ENCODE assay signal across 1 cellular context in the genomic region with DNA sequence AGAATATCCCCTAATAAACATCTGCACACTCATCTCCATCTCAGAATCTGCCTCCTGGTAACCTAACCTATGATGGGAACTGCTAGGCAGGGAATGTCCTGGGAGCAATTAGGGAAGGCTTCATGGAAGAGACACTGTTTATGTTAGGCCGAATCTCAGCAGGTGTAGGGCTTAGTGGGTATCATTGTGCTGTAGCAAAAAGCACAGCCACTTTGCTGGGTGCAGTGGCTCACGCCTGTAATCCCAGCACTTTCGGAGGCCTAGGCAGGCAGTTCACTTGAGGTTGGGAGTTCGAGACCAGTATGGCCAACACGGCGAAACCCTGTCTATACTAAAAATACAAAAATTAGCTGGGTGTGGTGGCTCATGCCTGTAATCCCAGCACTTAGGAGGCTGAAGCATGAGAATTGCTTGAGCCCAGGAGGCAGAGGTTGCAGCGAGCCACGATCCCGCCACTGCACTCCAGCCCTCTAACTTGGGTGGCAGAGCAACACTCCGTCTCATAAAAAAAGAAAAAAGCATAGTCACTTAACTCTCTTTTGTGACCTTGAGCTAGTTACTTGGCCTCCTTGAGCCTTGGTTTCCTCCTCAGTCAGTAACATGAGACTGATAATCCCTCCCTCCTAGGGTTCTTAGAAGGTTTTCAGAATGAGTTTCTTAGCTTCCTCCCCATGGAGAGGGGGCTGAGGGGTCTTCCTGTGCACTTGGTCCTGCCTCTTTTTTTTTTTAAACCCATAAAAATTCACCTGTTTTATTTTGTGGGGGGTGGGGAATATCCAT.
TF ChIP-seq lines count a peak whose summit lies in the region.

No MANE protein-coding gene starts in this region.

TF ChIP-seq in HepG2, 621 proteins besides CTCF, POLR2A, EP300 and RAD21 (continued from another document and continues in another):
- TF ChIP-seq SPEN (CRISPR knock-in tag; IDR thresholded peaks at IDR 0.05; ENCODE audit: low read depth) (0 out of 2 replicates have a peak, but pooled peaks have one; percentile 24), HOXA3 (CRISPR knock-in tag; IDR thresholded peaks at IDR 0.05) (no peak), KAT7 (CRISPR knock-in tag; IDR thresholded peaks at IDR 0.05; ENCODE audit: borderline replicate concordance) (no peak), ZKSCAN8 (CRISPR knock-in tag; IDR thresholded peaks at IDR 0.05; ENCODE audit: borderline replicate concordance) (0 out of 2 replicates have a peak, but pooled peaks have one; percentile 60), CREB1 (IDR thresholded peaks at IDR 0.05) (no peak), CREB1 (CRISPR knock-in tag; IDR thresholded peaks at IDR 0.05) (no peak; the same call in 1 of the 2 replicates), ZHX2 (IDR thresholded peaks at IDR 0.05; ENCODE audit: low read depth) (no peak), ZHX2 (CRISPR knock-in tag; IDR thresholded peaks at IDR 0.05; ENCODE audit: borderline replicate concordance) (no peak), ZSCAN12 (CRISPR knock-in tag; IDR thresholded peaks at IDR 0.05) (no peak), ZNF124 (CRISPR knock-in tag; IDR thresholded peaks at IDR 0.05) (no peak), ZNF12 (CRISPR knock-in tag; IDR thresholded peaks at IDR 0.05) (no peak), HES4 (CRISPR knock-in tag; IDR thresholded peaks at IDR 0.05; ENCODE audit: borderline replicate concordance) (no peak), ZNF367 (CRISPR knock-in tag; IDR thresholded peaks at IDR 0.05; ENCODE audit: borderline replicate concordance) (no peak), ZNF326 (CRISPR knock-in tag; IDR thresholded peaks at IDR 0.05; ENCODE audit: borderline replicate concordance) (peak; percentile 83), ZMYM2 (CRISPR knock-in tag; IDR thresholded peaks at IDR 0.05) (no peak), ZMAT5 (CRISPR knock-in tag; IDR thresholded peaks at IDR 0.05; ENCODE audit: borderline replicate concordance, low read depth) (no peak), KLF15 (CRISPR knock-in tag; IDR thresholded peaks at IDR 0.05; ENCODE audit: borderline replicate concordance) (no peak), KDM3A (CRISPR knock-in tag; IDR thresholded peaks at IDR 0.05; ENCODE audit: low read depth) (no peak), ZNF512B (CRISPR knock-in tag; IDR thresholded peaks at IDR 0.05; ENCODE audit: borderline replicate concordance) (no peak), RAD51 (IDR thresholded peaks at IDR 0.05; ENCODE audit: borderline replicate concordance) (no peak), ZFP37 (CRISPR knock-in tag; IDR thresholded peaks at IDR 0.05; ENCODE audit: borderline replicate concordance) (0 out of 2 replicates have a peak, but pooled peaks have one; percentile 23), RBAK (CRISPR knock-in tag; IDR thresholded peaks at IDR 0.05) (no peak), THAP11 (CRISPR knock-in tag; IDR thresholded peaks at IDR 0.05) (no peak), ZC3H13 (CRISPR knock-in tag; IDR thresholded peaks at IDR 0.05) (peak; percentile 100), AKAP8 (CRISPR knock-in tag; IDR thresholded peaks at IDR 0.05) (peak; percentile 88; the same call in 1 of the 2 replicates), RARG (CRISPR knock-in tag; IDR thresholded peaks at IDR 0.05; ENCODE audit: low read depth) (no peak), SMYD3 (CRISPR knock-in tag; IDR thresholded peaks at IDR 0.05) (no peak), ZNF567 (CRISPR knock-in tag; IDR thresholded peaks at IDR 0.05; ENCODE audit: borderline replicate concordance) (no peak), TRAFD1 (CRISPR knock-in tag; IDR thresholded peaks at IDR 0.05; ENCODE audit: borderline replicate concordance) (no peak), ZNF768 (CRISPR knock-in tag; IDR thresholded peaks at IDR 0.05) (no peak), ZBTB21 (CRISPR knock-in tag; IDR thresholded peaks at IDR 0.05) (no peak), RARA (CRISPR knock-in tag; IDR thresholded peaks at IDR 0.05) (0 out of 2 replicates have a peak, but pooled peaks have one; percentile 7), JUND (CRISPR knock-in tag; IDR thresholded peaks at IDR 0.05) (no peak), ZNF749 (CRISPR knock-in tag; IDR thresholded peaks at IDR 0.05; ENCODE audit: borderline replicate concordance) (no peak), CCAR2 (optimal IDR thresholded peaks at IDR 0.05; ENCODE audit: low read depth, low read length) (no peak), NCOR1 (IDR thresholded peaks at IDR 0.05; ENCODE audit: borderline replicate concordance, low read length) (no peak)
- TF ChIP-seq, protein P1, sequence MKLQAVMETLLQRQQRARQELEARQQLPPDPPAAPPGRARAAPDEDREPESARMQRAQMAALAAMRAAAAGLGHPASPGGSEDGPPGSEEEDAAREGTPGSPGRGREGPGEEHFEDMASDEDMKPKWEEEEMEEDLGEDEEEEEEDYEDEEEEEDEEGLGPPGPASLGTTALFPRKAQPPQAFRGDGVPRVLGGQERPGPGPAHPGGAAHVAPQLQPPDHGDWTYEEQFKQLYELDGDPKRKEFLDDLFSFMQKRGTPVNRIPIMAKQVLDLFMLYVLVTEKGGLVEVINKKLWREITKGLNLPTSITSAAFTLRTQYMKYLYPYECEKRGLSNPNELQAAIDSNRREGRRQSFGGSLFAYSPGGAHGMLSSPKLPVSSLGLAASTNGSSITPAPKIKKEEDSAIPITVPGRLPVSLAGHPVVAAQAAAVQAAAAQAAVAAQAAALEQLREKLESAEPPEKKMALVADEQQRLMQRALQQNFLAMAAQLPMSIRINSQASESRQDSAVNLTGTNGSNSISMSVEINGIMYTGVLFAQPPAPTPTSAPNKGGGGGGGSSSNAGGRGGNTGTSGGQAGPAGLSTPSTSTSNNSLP (IDR thresholded peaks at IDR 0.05; ENCODE audit: low read depth, low read length) = no peak
- TF ChIP-seq, protein P2, sequence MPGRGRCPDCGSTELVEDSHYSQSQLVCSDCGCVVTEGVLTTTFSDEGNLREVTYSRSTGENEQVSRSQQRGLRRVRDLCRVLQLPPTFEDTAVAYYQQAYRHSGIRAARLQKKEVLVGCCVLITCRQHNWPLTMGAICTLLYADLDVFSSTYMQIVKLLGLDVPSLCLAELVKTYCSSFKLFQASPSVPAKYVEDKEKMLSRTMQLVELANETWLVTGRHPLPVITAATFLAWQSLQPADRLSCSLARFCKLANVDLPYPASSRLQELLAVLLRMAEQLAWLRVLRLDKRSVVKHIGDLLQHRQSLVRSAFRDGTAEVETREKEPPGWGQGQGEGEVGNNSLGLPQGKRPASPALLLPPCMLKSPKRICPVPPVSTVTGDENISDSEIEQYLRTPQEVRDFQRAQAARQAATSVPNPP (CRISPR knock-in tag; IDR thresholded peaks at IDR 0.05) = no peak
- TF ChIP-seq, protein P3, sequence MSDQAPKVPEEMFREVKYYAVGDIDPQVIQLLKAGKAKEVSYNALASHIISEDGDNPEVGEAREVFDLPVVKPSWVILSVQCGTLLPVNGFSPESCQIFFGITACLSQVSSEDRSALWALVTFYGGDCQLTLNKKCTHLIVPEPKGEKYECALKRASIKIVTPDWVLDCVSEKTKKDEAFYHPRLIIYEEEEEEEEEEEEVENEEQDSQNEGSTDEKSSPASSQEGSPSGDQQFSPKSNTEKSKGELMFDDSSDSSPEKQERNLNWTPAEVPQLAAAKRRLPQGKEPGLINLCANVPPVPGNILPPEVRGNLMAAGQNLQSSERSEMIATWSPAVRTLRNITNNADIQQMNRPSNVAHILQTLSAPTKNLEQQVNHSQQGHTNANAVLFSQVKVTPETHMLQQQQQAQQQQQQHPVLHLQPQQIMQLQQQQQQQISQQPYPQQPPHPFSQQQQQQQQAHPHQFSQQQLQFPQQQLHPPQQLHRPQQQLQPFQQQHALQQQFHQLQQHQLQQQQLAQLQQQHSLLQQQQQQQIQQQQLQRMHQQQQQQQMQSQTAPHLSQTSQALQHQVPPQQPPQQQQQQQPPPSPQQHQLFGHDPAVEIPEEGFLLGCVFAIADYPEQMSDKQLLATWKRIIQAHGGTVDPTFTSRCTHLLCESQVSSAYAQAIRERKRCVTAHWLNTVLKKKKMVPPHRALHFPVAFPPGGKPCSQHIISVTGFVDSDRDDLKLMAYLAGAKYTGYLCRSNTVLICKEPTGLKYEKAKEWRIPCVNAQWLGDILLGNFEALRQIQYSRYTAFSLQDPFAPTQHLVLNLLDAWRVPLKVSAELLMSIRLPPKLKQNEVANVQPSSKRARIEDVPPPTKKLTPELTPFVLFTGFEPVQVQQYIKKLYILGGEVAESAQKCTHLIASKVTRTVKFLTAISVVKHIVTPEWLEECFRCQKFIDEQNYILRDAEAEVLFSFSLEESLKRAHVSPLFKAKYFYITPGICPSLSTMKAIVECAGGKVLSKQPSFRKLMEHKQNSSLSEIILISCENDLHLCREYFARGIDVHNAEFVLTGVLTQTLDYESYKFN (CRISPR knock-in tag; conservative IDR thresholded peaks at IDR 0.05) = no peak
